Comparison of ENCODE assay signal across 18 cellular contexts in the genomic region with DNA sequence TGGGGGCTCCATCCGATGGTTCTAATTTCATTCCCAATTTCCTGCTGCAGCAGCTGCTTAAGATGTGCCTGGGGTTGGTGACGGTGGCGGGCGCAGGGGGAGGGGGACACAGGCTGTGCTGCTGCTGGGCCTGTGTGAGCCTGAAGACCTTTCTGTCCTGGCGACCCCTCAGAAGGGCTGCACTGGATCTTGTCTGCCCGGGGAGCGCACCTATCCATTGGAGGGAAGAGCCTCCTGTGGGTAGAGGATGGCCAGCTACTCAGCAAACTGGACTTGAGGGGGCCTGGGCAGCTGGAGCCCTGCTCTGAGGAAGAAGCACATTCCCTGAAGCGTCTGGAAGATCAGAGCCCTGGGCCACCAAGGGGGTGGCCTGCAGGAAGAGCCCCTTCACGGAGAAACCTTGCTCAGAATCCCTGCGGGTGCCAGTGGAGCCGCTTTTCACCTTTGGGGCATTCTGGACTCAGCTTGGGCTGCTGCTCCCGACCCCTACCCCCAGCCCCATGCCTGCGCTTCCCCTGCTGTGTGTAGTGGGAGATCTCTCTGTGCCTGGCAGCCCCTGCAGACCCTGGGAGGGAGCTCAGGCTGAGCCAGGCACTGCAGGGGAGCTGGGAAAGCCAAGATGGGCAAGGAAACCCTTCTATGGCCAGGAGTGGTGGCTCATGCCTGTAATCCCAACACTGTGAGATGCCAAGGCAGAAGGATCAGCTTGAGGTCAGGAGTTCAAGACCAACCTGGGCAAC. TPM values are rescaled to one million over a fixed set of nuclear protein-coding genes. Genes with fewer than 3 reads are reported as not detected.
"Had no signal": no experiment of that assay in that cellular context is flagged by ENCODE, and none has a peak within 500 bp of the region (broad histone marks: within the 10 kb centered on the region; RNA-seq: fewer than 3 reads in every experiment).

No MANE protein-coding gene starts in this region.

- DNase-seq: activated CD4-positive, alpha-beta T cell treated with anti-CD3 and anti-CD28 coated beads, Interleukin-2, amount 10 ng/mL, durations not matched to agents 24 days and 14 days; activated CD4-positive, CD25-positive, alpha-beta regulatory T cell; activated gamma-delta T cell treated with Interleukin-2 at 50 U/mL for 16 hours; amniotic stem cell; body of pancreas; dermis blood vessel endothelial cell; hippocampal formation; nephron progenitor cell; stimulated activated CD4-positive, alpha-beta T cell treated with anti-CD3 and anti-CD28 coated beads, Interleukin-2, amount 100 ng/mL, for 48 hours; stimulated activated naive B cell treated with anti-CD40 and anti-IgM and Interleukin-4, amounts not matched to agents 10 μg/mL and 1 μg/mL and 100 μg/mL, for 72 hours; substantia nigra; SW 1271 had no signal

- FAIRE-seq: keratinocyte had no signal

- H3K27me3 ChIP-seq: body of pancreas had no signal

- H3K9me3 ChIP-seq: body of pancreas had no signal

- H3K4me3 ChIP-seq: body of pancreas had no signal

- H3K27ac ChIP-seq: body of pancreas, epithelial cell of prostate had no signal

RNA-seq across cellular contexts. Expression of gene LDB3, which starts 17.8 kb away (rescaled TPM):
- total RNA-seq: activated CD4-positive, alpha-beta T cell treated with anti-CD3 and anti-CD28 coated beads, Interleukin-2, amount 10 ng/mL, durations not matched to agents 24 days and 14 days; dermis blood vessel endothelial cell; pulmonary artery endothelial cell had no signal

RNA-seq across cellular contexts. Expression of gene OPN4, which starts 31.7 kb away (rescaled TPM):
- total RNA-seq: activated CD4-positive, alpha-beta T cell treated with anti-CD3 and anti-CD28 coated beads, Interleukin-2, amount 10 ng/mL, durations not matched to agents 24 days and 14 days; body of pancreas; dermis blood vessel endothelial cell; liver; mesenteric fat pad; osteocyte; pulmonary artery endothelial cell had no signal
- polyA plus RNA-seq: keratinocyte, liver had no signal
